ENCODE assay signal across 2 cellular contexts in the genomic region with DNA sequence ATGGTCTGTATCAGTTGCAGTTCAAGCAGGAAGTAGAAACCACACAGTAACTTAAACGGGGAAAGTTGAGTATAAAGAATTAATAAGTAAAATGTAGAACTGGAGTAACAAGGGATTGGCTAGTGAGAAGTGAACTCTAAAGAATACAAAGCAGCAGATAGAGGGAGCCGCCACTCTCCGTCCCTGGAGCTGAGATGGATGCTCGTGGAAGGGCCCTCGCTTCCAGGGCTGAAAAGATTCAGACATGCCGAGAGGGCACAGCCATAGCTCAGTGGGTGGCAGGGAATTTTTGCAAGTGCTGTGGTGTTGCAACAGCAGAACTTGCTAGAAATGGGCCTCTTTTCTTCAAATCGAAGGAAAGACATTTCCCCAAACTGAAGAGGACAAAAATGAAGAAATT.
TF ChIP-seq lines count a peak whose summit lies in the region.

No MANE protein-coding gene starts in this region.

TF ChIP-seq in SK-N-SH, 30 proteins besides CTCF, POLR2A, EP300 and RAD21 (continued from another document):
- TF ChIP-seq SIN3A (IDR thresholded peaks at IDR 0.05; ENCODE audit: borderline replicate concordance, low read depth, low read length): no peak
- TF ChIP-seq NRF1 (IDR thresholded peaks at IDR 0.05; ENCODE audit: low read depth, low read length): no peak
- TF ChIP-seq CHD2 (IDR thresholded peaks at IDR 0.05; ENCODE audit: low read length, partially characterized antibody): no peak
- no peak for TF ChIP-seq POLR2AphosphoS5 (IDR thresholded peaks at IDR 0.05; ENCODE audit: low read depth, low read length)
- TF ChIP-seq MXI1 (IDR thresholded peaks at IDR 0.05; ENCODE audit: low read depth, low read length): no peak

TF ChIP-seq in SK-N-SH treated with all-trans-retinoic acid at 6 μM for 48 hours, 23 proteins besides CTCF, POLR2A, EP300 and RAD21 (continued from another document):
- TF ChIP-seq, protein P1, sequence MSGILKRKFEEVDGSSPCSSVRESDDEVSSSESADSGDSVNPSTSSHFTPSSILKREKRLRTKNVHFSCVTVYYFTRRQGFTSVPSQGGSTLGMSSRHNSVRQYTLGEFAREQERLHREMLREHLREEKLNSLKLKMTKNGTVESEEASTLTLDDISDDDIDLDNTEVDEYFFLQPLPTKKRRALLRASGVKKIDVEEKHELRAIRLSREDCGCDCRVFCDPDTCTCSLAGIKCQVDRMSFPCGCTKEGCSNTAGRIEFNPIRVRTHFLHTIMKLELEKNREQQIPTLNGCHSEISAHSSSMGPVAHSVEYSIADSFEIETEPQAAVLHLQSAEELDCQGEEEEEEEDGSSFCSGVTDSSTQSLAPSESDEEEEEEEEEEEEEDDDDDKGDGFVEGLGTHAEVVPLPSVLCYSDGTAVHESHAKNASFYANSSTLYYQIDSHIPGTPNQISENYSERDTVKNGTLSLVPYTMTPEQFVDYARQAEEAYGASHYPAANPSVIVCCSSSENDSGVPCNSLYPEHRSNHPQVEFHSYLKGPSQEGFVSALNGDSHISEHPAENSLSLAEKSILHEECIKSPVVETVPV (CRISPR knock-in tag; IDR thresholded peaks at IDR 0.05): no peak
- TF ChIP-seq ZNF70 (CRISPR knock-in tag; IDR thresholded peaks at IDR 0.05): no peak
- TF ChIP-seq, protein P2, sequence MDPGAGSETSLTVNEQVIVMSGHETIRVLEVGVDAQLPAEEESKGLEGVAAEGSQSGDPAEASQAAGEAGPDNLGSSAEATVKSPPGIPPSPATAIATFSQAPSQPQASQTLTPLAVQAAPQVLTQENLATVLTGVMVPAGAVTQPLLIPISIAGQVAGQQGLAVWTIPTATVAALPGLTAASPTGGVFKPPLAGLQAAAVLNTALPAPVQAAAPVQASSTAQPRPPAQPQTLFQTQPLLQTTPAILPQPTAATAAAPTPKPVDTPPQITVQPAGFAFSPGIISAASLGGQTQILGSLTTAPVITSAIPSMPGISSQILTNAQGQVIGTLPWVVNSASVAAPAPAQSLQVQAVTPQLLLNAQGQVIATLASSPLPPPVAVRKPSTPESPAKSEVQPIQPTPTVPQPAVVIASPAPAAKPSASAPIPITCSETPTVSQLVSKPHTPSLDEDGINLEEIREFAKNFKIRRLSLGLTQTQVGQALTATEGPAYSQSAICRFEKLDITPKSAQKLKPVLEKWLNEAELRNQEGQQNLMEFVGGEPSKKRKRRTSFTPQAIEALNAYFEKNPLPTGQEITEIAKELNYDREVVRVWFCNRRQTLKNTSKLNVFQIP (CRISPR knock-in tag; IDR thresholded peaks at IDR 0.05; ENCODE audit: borderline replicate concordance, low read depth): no peak
- TF ChIP-seq GLIS3 (CRISPR knock-in tag; IDR thresholded peaks at IDR 0.05): no peak
- TF ChIP-seq, protein P3, sequence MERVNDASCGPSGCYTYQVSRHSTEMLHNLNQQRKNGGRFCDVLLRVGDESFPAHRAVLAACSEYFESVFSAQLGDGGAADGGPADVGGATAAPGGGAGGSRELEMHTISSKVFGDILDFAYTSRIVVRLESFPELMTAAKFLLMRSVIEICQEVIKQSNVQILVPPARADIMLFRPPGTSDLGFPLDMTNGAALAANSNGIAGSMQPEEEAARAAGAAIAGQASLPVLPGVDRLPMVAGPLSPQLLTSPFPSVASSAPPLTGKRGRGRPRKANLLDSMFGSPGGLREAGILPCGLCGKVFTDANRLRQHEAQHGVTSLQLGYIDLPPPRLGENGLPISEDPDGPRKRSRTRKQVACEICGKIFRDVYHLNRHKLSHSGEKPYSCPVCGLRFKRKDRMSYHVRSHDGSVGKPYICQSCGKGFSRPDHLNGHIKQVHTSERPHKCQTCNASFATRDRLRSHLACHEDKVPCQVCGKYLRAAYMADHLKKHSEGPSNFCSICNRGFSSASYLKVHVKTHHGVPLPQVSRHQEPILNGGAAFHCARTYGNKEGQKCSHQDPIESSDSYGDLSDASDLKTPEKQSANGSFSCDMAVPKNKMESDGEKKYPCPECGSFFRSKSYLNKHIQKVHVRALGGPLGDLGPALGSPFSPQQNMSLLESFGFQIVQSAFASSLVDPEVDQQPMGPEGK (CRISPR knock-in tag; IDR thresholded peaks at IDR 0.05; ENCODE audit: borderline replicate concordance): no peak
- TF ChIP-seq ZNF8 (CRISPR knock-in tag; IDR thresholded peaks at IDR 0.05): no peak
- TF ChIP-seq ISL1 (CRISPR knock-in tag; IDR thresholded peaks at IDR 0.05): no peak
- TF ChIP-seq TOX (CRISPR knock-in tag; IDR thresholded peaks at IDR 0.05; ENCODE audit: borderline replicate concordance): no peak
- TF ChIP-seq ZC3H10 (CRISPR knock-in tag; IDR thresholded peaks at IDR 0.05): no peak
- no peak for TF ChIP-seq RARB (CRISPR knock-in tag; IDR thresholded peaks at IDR 0.05)
